ENCODE assay signal across 27 cellular contexts in genomic region chr10:69315100-69315542, GRCh38. TPM values are rescaled to one million over a fixed set of nuclear protein-coding genes. Genes with fewer than 3 reads are reported as not detected.
A peak's percentile ranks its signal among the peaks of the same experiment; 100 is the strongest.
DNase-seq lines count a peak whose midpoint lies in the region; ATAC-seq, FAIRE-seq and TF ChIP-seq lines count a peak whose summit lies in the region.
"Had no signal": no experiment of that assay in that cellular context is flagged by ENCODE, and none has a peak within 500 bp of the region (broad histone marks: within the 10 kb centered on the region; RNA-seq: fewer than 3 reads in every experiment).

No MANE protein-coding gene starts in this region.

- no peaks in the 10 kb centered on the region for H3K9me1 ChIP-seq in K562 (ENCODE audit: control insufficient read depth, insufficient read depth, low read length)

- WGBS in K562 (ENCODE audit: insufficient coverage, low coverage, missing lambda C conversion rate): 3% methylated on average over 3 of the region's 3 CpGs

- CTCF ChIA-PET in K562 (lab: Yijun Ruan, JAX; ENCODE audit: low intra/inter-chr PET ratio) (no interaction called here), HEK293T (lab: Yijun Ruan, JAX) (no interaction called here)

- H3K27me3 Mint-ChIP-seq in neural crest cell (ENCODE audit: low read depth): no peaks in the 10 kb centered on the region

- in situ Hi-C loops in K562 (cut with MboI): no loop called here

- H4K20me1 ChIP-seq in K562 (replicated peaks; ENCODE audit: control insufficient read depth, insufficient read depth, low read length): peaks cover 22% of the 10 kb centered on the region

- H3K36me3 ChIP-seq in K562 (ENCODE audit: control insufficient read depth, insufficient read depth, low read length): peaks cover 7% of the 10 kb centered on the region; the same call in 2 of the 3 replicates
- H3K36me3 ChIP-seq in mucosa of descending colon (ENCODE audit: low read depth): no peaks in the 10 kb centered on the region
- H3K36me3 ChIP-seq: BE2C, heart right ventricle, left lung, upper lobe of left lung had no signal

- POLR2A ChIA-PET in K562 (lab: Yijun Ruan, JAX) (interaction anchor here (0.6 to 3.8 kb wide), 10 partner anchors 10 to 1049 kb away, joined by 3 to 21 read pairs (median 4); no protein-coding TSS in a partner anchor), HEK293T (lab: Yijun Ruan, JAX) (interaction anchor here (0.6 kb wide), 1 partner anchor 8 kb away, joined by 3 read pairs; no protein-coding TSS in a partner anchor)

- peaks cover 52% of the 10 kb centered on the region for H3K79me2 ChIP-seq in K562 (ENCODE audit: control insufficient read depth, insufficient read depth, low read length)

- DNase-seq in NCI-H748 (lab: John Stamatoyannopoulos, UW; ENCODE audit: unreplicated experiment) (peak; percentile 19), NCI-H748 treated with DMSO at 0.1 percent for 48 hours (lab: John Stamatoyannopoulos, UW) (no peak), DMS53 treated with DMSO at 0.1 percent for 48 hours (lab: John Stamatoyannopoulos, UW; ENCODE audit: unreplicated experiment) (peak; percentile 31), K562 (ENCODE audit: extremely low read depth in 1 of 4, low spot score in 3 of 4) (no peak), neural crest cell (ENCODE audit: low read depth, low spot score) (no peak), mucosa of descending colon (no peak), HEK293T (ENCODE audit: extremely low spot score) (no peak)
- DNase-seq: activated CD4-positive, CD25-positive, alpha-beta regulatory T cell treated with anti-CD3 and anti-CD28 coated beads, Interleukin-2, amount 50 U/mL, for 72 hours; activated naive CD4-positive, alpha-beta T cell treated with Interleukin-2 at 50 U/mL for 16 hours; activated T-cell treated with anti-CD3 and anti-CD28 coated beads, Interleukin-2, amount 50 U/mL, for 4 hours; aorta; BE2C; central memory CD4-positive, alpha-beta T cell; dorsolateral prefrontal cortex; EL; heart right ventricle; immature natural killer cell; Karpas-422; left lung; NCI-H2029 treated with DMSO at 0.1 percent for 48 hours; NCI-H446 treated with DMSO at 0.1 percent for 48 hours; stimulated activated CD4-positive, alpha-beta T cell treated with anti-CD3 and anti-CD28 coated beads, Interleukin-2, amount 100 ng/mL, for 48 hours; upper lobe of left lung had no signal

- peak overlapping the region; percentile 58 for H3K4me3 Mint-ChIP-seq in neural crest cell
- H3K4me3 Mint-ChIP-seq: activated T-cell treated with anti-CD3 and anti-CD28 coated beads, Interleukin-2, amount 50 U/mL, for 4 hours had no signal

- TF ChIP-seq POLR2A in K562 (conservative IDR thresholded peaks at IDR 0.05): no peak

- BruUV-seq in K562 (replicated peaks; lab: Mats Ljungman, UMichigan): no TSS peak

- FAIRE-seq in K562 (lab: Jason Lieb, UNC): no peak

- H3K36me3 Mint-ChIP-seq in neural crest cell (ENCODE audit: low read depth): no peaks in the 10 kb centered on the region
- H3K36me3 Mint-ChIP-seq: immature natural killer cell had no signal

- H3K9ac ChIP-seq in K562 (ENCODE audit: insufficient read depth in 1 of 2, low read depth in 2 of 2, low read length in 2 of 2): peak overlapping the region; percentile 93 to 95

- H3K9me3 ChIP-seq in K562 (replicated peaks; ENCODE audit: control insufficient read depth, insufficient read depth, low read depth, low read length) (no peaks in the 10 kb centered on the region), mucosa of descending colon (no peaks in the 10 kb centered on the region)
- H3K9me3 ChIP-seq: BE2C, heart right ventricle, left lung, upper lobe of left lung had no signal

- peak overlapping the region; percentile 99 for H3K27ac ChIP-seq in K562 (ENCODE audit: extremely low read depth, low read depth, low read length)
- H3K27ac ChIP-seq: dorsolateral prefrontal cortex, heart right ventricle, left lung, upper lobe of left lung had no signal

- peak; percentile 86 for TF ChIP-seq EP300 in K562 (IDR thresholded peaks at IDR 0.05; ENCODE audit: low read length)

- intact Hi-C loops in K562 (cut with micrococcal nuclease) (loop anchor here (1.0 to 5.0 kb wide), 2 partner anchors 19 to 1428 kb away; no protein-coding TSS in a partner anchor), mucosa of descending colon (cut with DNase I, micrococcal nuclease) (loop anchor here in 1 of 2 donors (10.0 kb wide), 1 partner anchor 70 kb away; no protein-coding TSS in a partner anchor)

- peak overlapping the region; percentile 61; the same call in 1 of the 2 replicates for H3K4me3 ChIP-seq in K562
- H3K4me3 ChIP-seq in mucosa of descending colon: no peak overlapping the region
- H3K4me3 ChIP-seq: dorsolateral prefrontal cortex, heart right ventricle, left lung, smooth muscle cell, upper lobe of left lung had no signal

- peak overlapping the region; percentile 100 for H3K4me2 ChIP-seq in K562 (ENCODE audit: insufficient read depth, low read length)
- H3K4me2 ChIP-seq: smooth muscle cell had no signal

- no peak for TF ChIP-seq CTCF in K562 (IDR thresholded peaks at IDR 0.05 in 2 of 3, conservative IDR thresholded peaks at IDR 0.05 in 1 of 3; ENCODE audit: insufficient read depth in 2 of 3, low read depth in 1 of 3, low read length in 3 of 3)
- TF ChIP-seq CTCF in neural crest cell (conservative IDR thresholded peaks at IDR 0.05): no peak
- TF ChIP-seq CTCF in mucosa of descending colon (IDR thresholded peaks at IDR 0.05): no peak

- no peaks in the 10 kb centered on the region for H3K9me3 Mint-ChIP-seq in neural crest cell
- H3K9me3 Mint-ChIP-seq: activated T-cell treated with anti-CD3 and anti-CD28 coated beads, Interleukin-2, amount 50 U/mL, for 4 hours; immature natural killer cell had no signal

- H3K4me1 Mint-ChIP-seq in neural crest cell: peaks cover 19% of the 10 kb centered on the region

- H3K27ac Mint-ChIP-seq in neural crest cell (ENCODE audit: unreplicated experiment): peak overlapping the region; percentile 94

- H2AFZ ChIP-seq in K562 (ENCODE audit: low read depth, low read length): peak overlapping the region; percentile 73

- H3K27me3 ChIP-seq in K562 (ENCODE audit: control insufficient read depth in 2 of 2, insufficient read depth in 2 of 2, low read length in 2 of 2): no peaks in the 10 kb centered on the region; a peak in 1 of 5 replicates
- H3K27me3 ChIP-seq: BE2C, dorsolateral prefrontal cortex, heart right ventricle, left lung, upper lobe of left lung had no signal

- H3K4me1 ChIP-seq in K562 (replicated peaks in 1 of 2; ENCODE audit: control insufficient read depth in 2 of 2, insufficient read depth in 2 of 2, low read length in 2 of 2): peaks cover 62 to 66% of the 10 kb centered on the region in 2 experiments
- peaks cover 17% of the 10 kb centered on the region for H3K4me1 ChIP-seq in mucosa of descending colon (ENCODE audit: low read depth)

- no peak for TF ChIP-seq RAD21 in K562 (CRISPR knock-in tag; conservative IDR thresholded peaks at IDR 0.05 in 1 of 2, IDR thresholded peaks at IDR 0.05 in 1 of 2)

- ATAC-seq in K562 (no peak; the same call in 2 of the 3 replicates), mucosa of descending colon (no peak), HG02571 (IDR thresholded peaks at IDR 0.05; ENCODE audit: unreplicated experiment) (no peak)
- ATAC-seq: activated T-cell treated with anti-CD3 and anti-CD28 coated beads, Interleukin-2, amount 50 U/mL, for 4 hours; heart right ventricle; left lung; SK-N-SH treated with all-trans-retinoic acid at 6 μM for 48 hours; stimulated activated naive CD8-positive, alpha-beta T cell treated with anti-CD3 and anti-CD28 coated beads, Interleukin-15, Interleukin-2, amounts not matched to agents 100 U/mL and 50 U/mL, for 24 hours had no signal

TF ChIP-seq in K562, 482 proteins besides CTCF, POLR2A, EP300 and RAD21 (continues in another document):
- TF ChIP-seq TCFL5 (CRISPR knock-in tag; conservative IDR thresholded peaks at IDR 0.05) (no peak), FOXA3 (CRISPR knock-in tag; conservative IDR thresholded peaks at IDR 0.05 in 1 of 2, IDR thresholded peaks at IDR 0.05 in 1 of 2) (peak; percentile 96), ZBED1 (IDR thresholded peaks at IDR 0.05) (no peak), DDX20 (tag; IDR thresholded peaks at IDR 0.05; ENCODE audit: low read depth) (no peak), OTX1 (CRISPR knock-in tag; IDR thresholded peaks at IDR 0.05) (0 out of 2 replicates have a peak, but pooled peaks have one; percentile 15), IFI16 (CRISPR knock-in tag; IDR thresholded peaks at IDR 0.05) (0 out of 2 replicates have a peak, but pooled peaks have one; percentile 44), ZNF134 (CRISPR knock-in tag; conservative IDR thresholded peaks at IDR 0.05) (no peak)

TF ChIP-seq in HEK293T, 16 proteins besides CTCF, POLR2A, EP300 and RAD21:
- TF ChIP-seq ZNF384 (IDR thresholded peaks at IDR 0.05): no peak
- TF ChIP-seq PKNOX1 (IDR thresholded peaks at IDR 0.05): no peak

RNA-seq across cellular contexts. Expression of gene HK1, which starts 36.8 kb away (rescaled TPM):
- 146 and 195 TPM in 2 replicates for total RNA-seq in K562 (2011; cell fraction: chromatin; rRNA removed; ENCODE audit: low replicate concordance)
- total RNA-seq in K562 (2011; cell fraction: nucleolus; rRNA removed): 104 and 109 TPM in 2 replicates
- 111 and 114 TPM in 2 replicates for total RNA-seq in K562 (2011; cell fraction: nucleoplasm; rRNA removed)
- 309 and 365 TPM in 2 replicates for total RNA-seq in K562 (2014; rRNA removed)
- total RNA-seq in K562 (2014; rRNA removed; fragmentation: Illumina TruSeq; extraction: Trizol): 193 and 203 TPM in 2 replicates
- 186 and 188 TPM in 2 replicates for total RNA-seq in K562 (2015; rRNA removed; fragmentation: Illumina TruSeq; extraction: Trizol)
- 369 and 422 TPM in 2 replicates for total RNA-seq in K562 (2021)
- 133 and 176 TPM in 2 replicates for polyA plus RNA-seq in K562 (2011; rRNA removed)
- polyA plus RNA-seq in K562 (2011; cell fraction: cytosol; rRNA removed): 163 and 167 TPM in 2 replicates
- polyA plus RNA-seq in K562 (2011; cell fraction: nucleus; rRNA removed): 84.0 and 115 TPM in 2 replicates
- polyA plus RNA-seq in K562 (2012): 265 and 370 TPM in 2 replicates
- 423 and 444 TPM in 2 replicates for polyA plus RNA-seq in K562 (2014; fragmentation: Illumina TruSeq; extraction: Trizol)
- polyA plus RNA-seq in K562 (2014; fragmentation: Nextera tagmentation; extraction: Ambion mirVana): 10 to 100 TPM; 29.2 to 34.6 TPM
- 239 and 256 TPM in 2 replicates for polyA plus RNA-seq in K562 (2014; rRNA removed)
- polyA minus RNA-seq in K562 (2011; rRNA and poly(A)+ RNA removed): 362 and 462 TPM in 2 replicates
- polyA minus RNA-seq in K562 (2011; cell fraction: cytosol; rRNA and poly(A)+ RNA removed): 160 and 170 TPM in 2 replicates
- 46.6 and 67.3 TPM in 2 replicates for polyA minus RNA-seq in K562 (2011; cell fraction: nucleus; rRNA and poly(A)+ RNA removed)
- 88.8 and 93.2 TPM in 2 replicates for total RNA-seq in neural crest cell
- 100 to 1,000 TPM in 1 of 3 donors, 10 to 100 TPM in 2; 63.9 to 102 (median 81.3) TPM for total RNA-seq in mucosa of descending colon

Comparison
In these comparisons a context has a peak if more than half of its experiments do, and no peak if none do; other contexts are left out.
1. DNase-seq: peak in NCI-H748 (single experiment) and DMS53 treated with DMSO at 0.1 percent for 48 hours (single experiment); none in NCI-H748 treated with DMSO at 0.1 percent for 48 hours (single experiment), K562 (0 of 4), neural crest cell (single experiment), mucosa of descending colon (0 of 3) and HEK293T (single experiment).